In genomic region chr12:11651785-11652184, GRCh38 we compare ENCODE assay signal across 8 cellular contexts. TPM values are rescaled to one million over a fixed set of nuclear protein-coding genes. Genes with fewer than 3 reads are reported as not detected.
A peak's percentile ranks its signal among the peaks of the same experiment; 100 is the strongest.
DNase-seq lines count a peak whose midpoint lies in the region; TF ChIP-seq lines count a peak whose summit lies in the region.

No MANE protein-coding gene starts in this region.

- no peak for TF ChIP-seq CTCF in chondrocyte (IDR thresholded peaks at IDR 0.05)

- no peaks in the 10 kb centered on the region for H3K27me3 Mint-ChIP-seq in chondrocyte (ENCODE audit: low read depth)

- H3K27me3 ChIP-seq in mucosa of rectum (ENCODE audit: control insufficient read depth in 2 of 2, insufficient read depth in 2 of 2, low read length in 2 of 2): no peaks in the 10 kb centered on the region

- H3K4me1 Mint-ChIP-seq in chondrocyte (ENCODE audit: low read depth): peaks cover 41% of the 10 kb centered on the region

- in situ Hi-C loops in G401 (cut with HindIII; ENCODE audit: low sequenced_read_pairs): no loop called here

- DNase-seq in ELR (ENCODE audit: low read depth) (peak; percentile 49), NCI-H1092 treated with DMSO at 0.1 percent for 48 hours (lab: John Stamatoyannopoulos, UW) (peak; percentile 32), chondrocyte (ENCODE audit: low spot score) (no peak), G401 (ENCODE audit: low spot score) (no peak), NOMO-1 treated with dmso at 0.1 percent for 144 hours (lab: John Stamatoyannopoulos, UW; ENCODE audit: unreplicated experiment) (no peak), SHP77 (lab: John Stamatoyannopoulos, UW) (no peak)
- DNase-seq in activated CD4-positive, CD25-positive, alpha-beta regulatory T cell (lab: John Stamatoyannopoulos, UW): no peak

- H3K27ac Mint-ChIP-seq in chondrocyte (ENCODE audit: unreplicated experiment): peak overlapping the region; percentile 98

- no peaks in the 10 kb centered on the region for H3K36me3 Mint-ChIP-seq in chondrocyte (ENCODE audit: low read depth)

- H3K9ac ChIP-seq in mucosa of rectum (ENCODE audit: low read depth in 1 of 2, low read length in 2 of 2): peak overlapping the region; percentile 91 to 98

- H3K36me3 ChIP-seq in mucosa of rectum (ENCODE audit: control insufficient read depth in 2 of 2, insufficient read depth in 2 of 2, low read length in 2 of 2): no peaks in the 10 kb centered on the region

- no peaks in the 10 kb centered on the region for H3K9me3 Mint-ChIP-seq in chondrocyte (ENCODE audit: low read depth)

- peak overlapping the region; percentile 93 to 98 for H3K4me3 ChIP-seq in mucosa of rectum (ENCODE audit: low read length in 2 of 2)

- H3K4me3 Mint-ChIP-seq in chondrocyte (ENCODE audit: unreplicated experiment): peak overlapping the region; percentile 94

- peaks cover 15 to 22% of the 10 kb centered on the region in 2 donors for H3K4me1 ChIP-seq in mucosa of rectum (ENCODE audit: control insufficient read depth in 2 of 2, insufficient read depth in 2 of 2, low read length in 2 of 2)

- H3K9me3 ChIP-seq in mucosa of rectum (ENCODE audit: control insufficient read depth in 2 of 2, low read length in 2 of 2): no peaks in the 10 kb centered on the region

- peak overlapping the region; percentile 73 to 97 for H3K27ac ChIP-seq in mucosa of rectum (ENCODE audit: low read depth in 2 of 2, low read length in 2 of 2)

RNA-seq across cellular contexts. Expression of gene ETV6, which starts 2.3 kb away (rescaled TPM):
- total RNA-seq in chondrocyte: 30.4 to 37.8 TPM (median 33.4 TPM) in 3 replicates
- 1.3 and 1.8 TPM in 2 replicates for total RNA-seq in G401 (2014; rRNA removed; shearing (Covaris generic))

Comparison
In these comparisons a context has a peak if more than half of its experiments do, and no peak if none do; other contexts are left out.
1. DNase-seq: peak in ELR (single experiment) and NCI-H1092 treated with DMSO at 0.1 percent for 48 hours (single experiment); none in chondrocyte (single experiment), G401 (single experiment), NOMO-1 treated with dmso at 0.1 percent for 144 hours (single experiment), activated CD4-positive, CD25-positive, alpha-beta regulatory T cell (0 of 4) and SHP77 (0 of 2).
2. RNA of gene ETV6, which starts 2.3 kb away (total RNA-seq): 30.4 to 37.8 TPM in chondrocyte; 1.3 to 1.8 TPM in G401; every median in the first group is over 10 times any median in the second.